ENCODE assay signal across 10 cellular contexts in the genomic region with DNA sequence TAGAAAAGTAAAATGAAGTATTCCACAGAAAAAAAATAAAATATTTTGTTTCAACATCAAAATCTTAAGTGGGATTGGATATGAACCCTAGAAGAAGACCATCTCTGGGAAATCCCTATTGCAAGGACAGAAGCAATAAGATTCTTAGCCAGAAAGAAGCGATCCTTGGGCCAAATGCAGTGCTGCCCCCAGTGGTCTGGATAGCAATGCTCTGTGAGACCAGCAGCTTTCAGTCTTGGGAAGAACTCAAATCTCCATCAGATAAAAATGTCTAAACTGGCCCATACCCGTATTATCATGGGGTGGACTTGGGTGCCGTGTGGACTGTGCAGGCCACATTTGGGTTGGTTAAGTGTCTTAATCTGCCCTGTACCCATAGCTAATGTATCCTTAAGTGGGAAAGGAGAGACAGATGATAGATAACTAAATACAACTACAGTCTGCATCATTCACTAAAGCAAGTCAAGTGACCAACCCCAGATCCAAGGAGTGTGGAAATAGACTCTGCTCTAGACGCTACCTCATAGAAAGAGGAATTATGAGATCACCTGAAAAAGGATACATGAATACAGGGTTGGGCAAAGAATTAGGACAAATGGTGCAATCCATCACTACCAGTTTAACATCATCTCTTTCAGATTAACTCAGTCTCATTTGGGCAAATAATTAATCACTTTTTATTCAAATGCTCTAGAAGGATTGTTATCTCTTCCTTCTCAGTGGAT. TPM values are rescaled to one million over a fixed set of nuclear protein-coding genes. Genes with fewer than 3 reads are reported as not detected.
DNase-seq lines count a peak whose midpoint lies in the region; ATAC-seq, FAIRE-seq and TF ChIP-seq lines count a peak whose summit lies in the region.
"Had no signal": no experiment of that assay in that cellular context is flagged by ENCODE, and none has a peak within 500 bp of the region (broad histone marks: within the 10 kb centered on the region; RNA-seq: fewer than 3 reads in every experiment).

No MANE protein-coding gene starts in this region.

- FAIRE-seq in kidney (lab: Jason Lieb, UNC) (no peak), pancreas (lab: Jason Lieb, UNC) (no peak), H54 (lab: Jason Lieb, UNC) (no peak), RCC 7860 (lab: Jason Lieb, UNC) (no peak)
- FAIRE-seq: GM12891 had no signal

- TF ChIP-seq CTCF in Calu3 (IDR thresholded peaks at IDR 0.05; ENCODE audit: unreplicated experiment) (peak; percentile 15), HCT116 (IDR thresholded peaks at IDR 0.05 in 2 of 3, conservative IDR thresholded peaks at IDR 0.05 in 1 of 3; ENCODE audit: borderline replicate concordance in 1 of 3, insufficient read depth in 1 of 3, low read depth in 2 of 3, low read length in 2 of 3) (peak; percentile 11 to 77 (median 70); a peak in 4 of 6 replicates), WERI-Rb-1 (IDR thresholded peaks at IDR 0.05; ENCODE audit: low read depth, low read length) (peak; percentile 74), kidney (IDR thresholded peaks at IDR 0.05; ENCODE audit: borderline replicate concordance, extremely low read depth, insufficient read depth) (peak; percentile 11), pancreas (IDR thresholded peaks at IDR 0.05) (peak in 1 of 4 donors; percentile 8)

- CTCF ChIA-PET in Calu3 (lab: Charles Lee): no interaction called here
- CTCF ChIA-PET in HCT116 (lab: Charles Lee): interaction anchor here (0.5 to 1.3 kb wide), 4 partner anchors 11 to 562 kb away, joined by 4 to 5 read pairs (median 4); no protein-coding TSS in a partner anchor

- RAD21 ChIA-PET in HCT116 (lab: Charles Lee; ENCODE audit: low non-redundant PET in 1 of 2, low total read pairs in 2 of 2, uncharacterized antibody in 2 of 2, unreplicated experiment in 2 of 2): no interaction called here

- 82 to 92% methylated on average over 4 of the region's 4 CpGs for WGBS in pancreas, 2 donors

- H4K20me1 ChIP-seq in HCT116 (ENCODE audit: insufficient read depth): no peaks in the 10 kb centered on the region

- no peak overlapping the region for H3K4me2 ChIP-seq in HCT116 (ENCODE audit: low read length)

- 0 out of 2 replicates have a peak, but pooled peaks have one; percentile 13 for TF ChIP-seq RAD21 in HCT116 (IDR thresholded peaks at IDR 0.05; ENCODE audit: low read depth)

- no peaks in the 10 kb centered on the region for H3K9me2 ChIP-seq in HCT116 (ENCODE audit: insufficient read depth)

- H3K4me1 Mint-ChIP-seq in Calu3 (ENCODE audit: low read depth, unreplicated experiment): no peaks in the 10 kb centered on the region

- H3K9ac ChIP-seq in HCT116 (ENCODE audit: low read length) (no peak overlapping the region), kidney (ENCODE audit: low read length in 2 of 2) (no peak overlapping the region)

- no TSS peak for BruUV-seq in Calu3 (replicated peaks; lab: Mats Ljungman, UMichigan)
- no TSS peak for BruUV-seq in HCT116 (replicated peaks; lab: Mats Ljungman, UMichigan)

- ATAC-seq in HCT116 (peak; percentile 74), pancreas (no peak), GM18868 (IDR thresholded peaks at IDR 0.05; ENCODE audit: unreplicated experiment) (no peak)

- H3K9me3 Mint-ChIP-seq in Calu3 (ENCODE audit: low read depth, unreplicated experiment): no peaks in the 10 kb centered on the region

- no peaks in the 10 kb centered on the region for H3K36me3 Mint-ChIP-seq in Calu3 (ENCODE audit: insufficient read depth, unreplicated experiment)

- H3K4me3 Mint-ChIP-seq in Calu3 (ENCODE audit: low read depth, unreplicated experiment): no peak overlapping the region

- no peaks in the 10 kb centered on the region for H3K79me2 ChIP-seq in HCT116 (ENCODE audit: insufficient read depth, low read length)

- POLR2A ChIA-PET in HCT116 (lab: Charles Lee): no interaction called here

- no peak overlapping the region for H3K27ac ChIP-seq in HCT116 (ENCODE audit: low read depth, low read length)
- H3K27ac ChIP-seq in WERI-Rb-1: no peak overlapping the region
- H3K27ac ChIP-seq in kidney (ENCODE audit: low read depth in 2 of 2, low read length in 2 of 2): no peak overlapping the region
- no peak overlapping the region for H3K27ac ChIP-seq in pancreas

- peaks cover 14% of the 10 kb centered on the region for H3K27me3 Mint-ChIP-seq in Calu3 (ENCODE audit: unreplicated experiment)

- H3K4me1 ChIP-seq in HCT116 (ENCODE audit: control insufficient read depth in 1 of 2, insufficient read depth in 2 of 2, low read length in 2 of 2): no peaks in the 10 kb centered on the region
- H3K4me1 ChIP-seq in kidney (ENCODE audit: control insufficient read depth in 1 of 2, insufficient read depth in 1 of 2, low read depth in 1 of 2, low read length in 2 of 2): no peaks in the 10 kb centered on the region
- H3K4me1 ChIP-seq in pancreas: peaks cover 0 to 6% (median 0%) of the 10 kb centered on the region in 3 donors

- no peak overlapping the region for H3K27ac Mint-ChIP-seq in Calu3 (ENCODE audit: unreplicated experiment)

- no peaks in the 10 kb centered on the region for H3K27me3 ChIP-seq in HCT116 (ENCODE audit: insufficient read depth, low read length)
- H3K27me3 ChIP-seq in WERI-Rb-1 (ENCODE audit: insufficient read depth, low read depth, severe bottlenecking): no peaks in the 10 kb centered on the region
- no peaks in the 10 kb centered on the region for H3K27me3 ChIP-seq in pancreas

- TF ChIP-seq POLR2A in HCT116 (IDR thresholded peaks at IDR 0.05; ENCODE audit: borderline replicate concordance, extremely low read depth, insufficient read depth, insufficient read length): no peak
- TF ChIP-seq POLR2A in H54 (IDR thresholded peaks at IDR 0.05; ENCODE audit: low read depth, low read length): no peak

- H3K4me3 ChIP-seq in HCT116 (replicated peaks in 1 of 2; ENCODE audit: low read depth in 1 of 2, low read length in 2 of 2) (no peak overlapping the region), WERI-Rb-1 (ENCODE audit: low read depth, low read length) (no peak overlapping the region), kidney (ENCODE audit: low read length in 2 of 2) (no peak overlapping the region), pancreas (no peak overlapping the region)

- no peaks in the 10 kb centered on the region for H3K36me3 ChIP-seq in HCT116 (ENCODE audit: control insufficient read depth in 1 of 2, insufficient read depth in 2 of 2, low read length in 2 of 2)
- H3K36me3 ChIP-seq in WERI-Rb-1: no peaks in the 10 kb centered on the region
- H3K36me3 ChIP-seq in kidney (ENCODE audit: control insufficient read depth in 1 of 2, insufficient read depth in 2 of 2, low read length in 2 of 2): no peaks in the 10 kb centered on the region
- no peaks in the 10 kb centered on the region for H3K36me3 ChIP-seq in pancreas

- H3K9me3 ChIP-seq in HCT116 (ENCODE audit: control insufficient read depth in 1 of 2, insufficient read depth in 1 of 2, low read depth in 1 of 2, low read length in 2 of 2): no peaks in the 10 kb centered on the region
- H3K9me3 ChIP-seq in WERI-Rb-1 (ENCODE audit: severe bottlenecking): no peaks in the 10 kb centered on the region
- H3K9me3 ChIP-seq in kidney (ENCODE audit: control insufficient read depth in 1 of 2, low read length in 2 of 2): no peaks in the 10 kb centered on the region
- no peaks in the 10 kb centered on the region for H3K9me3 ChIP-seq in pancreas

- no peak for DNase-seq in Calu3
- DNase-seq in HCT116 (ENCODE audit: low read depth, low spot score): peak; percentile 8
- DNase-seq in WERI-Rb-1: peak; percentile 30
- DNase-seq in kidney: no peak
- DNase-seq in pancreas: no peak
- DNase-seq in H54 (ENCODE audit: insufficient read length, low spot score): no peak
- DNase-seq in RCC 7860 (ENCODE audit: low spot score): no peak

- intact Hi-C loops in Calu3 (cut with micrococcal nuclease; ENCODE audit: unreplicated experiment): no loop called here
- intact Hi-C loops in HCT116 (cut with micrococcal nuclease): no loop called here
- intact Hi-C loops in kidney (cut with DNase I): no loop called here
- intact Hi-C loops in pancreas (cut with DNase I): loop anchor here in 1 of 3 donors (10.0 kb wide), 1 partner anchor 65 kb away; no protein-coding TSS in a partner anchor

- no peak overlapping the region for H2AFZ ChIP-seq in HCT116 (ENCODE audit: low read depth, low read length, poor library complexity, severe bottlenecking)

TF ChIP-seq in HCT116, 20 proteins besides CTCF, POLR2A, EP300 and RAD21 (continues in another document):
- TF ChIP-seq, protein P1, sequence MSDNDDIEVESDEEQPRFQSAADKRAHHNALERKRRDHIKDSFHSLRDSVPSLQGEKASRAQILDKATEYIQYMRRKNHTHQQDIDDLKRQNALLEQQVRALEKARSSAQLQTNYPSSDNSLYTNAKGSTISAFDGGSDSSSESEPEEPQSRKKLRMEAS (IDR thresholded peaks at IDR 0.05): no peak
- TF ChIP-seq SRF (IDR thresholded peaks at IDR 0.05; ENCODE audit: low read depth) (no peak), ZNF274 (IDR thresholded peaks at IDR 0.05; ENCODE audit: low read depth, low read length) (no peak), YY1 (IDR thresholded peaks at IDR 0.05; ENCODE audit: extremely low read depth, insufficient replicate concordance, low read depth, low read length) (no peak), EZH2 (IDR thresholded peaks at IDR 0.05) (no peak), POLR2AphosphoS5 (IDR thresholded peaks at IDR 0.05; ENCODE audit: low read depth, low read length) (no peak), JUND (IDR thresholded peaks at IDR 0.05) (no peak), EZH2phosphoT487 (IDR thresholded peaks at IDR 0.05; ENCODE audit: borderline replicate concordance) (no peak)
- TF ChIP-seq, protein P2, sequence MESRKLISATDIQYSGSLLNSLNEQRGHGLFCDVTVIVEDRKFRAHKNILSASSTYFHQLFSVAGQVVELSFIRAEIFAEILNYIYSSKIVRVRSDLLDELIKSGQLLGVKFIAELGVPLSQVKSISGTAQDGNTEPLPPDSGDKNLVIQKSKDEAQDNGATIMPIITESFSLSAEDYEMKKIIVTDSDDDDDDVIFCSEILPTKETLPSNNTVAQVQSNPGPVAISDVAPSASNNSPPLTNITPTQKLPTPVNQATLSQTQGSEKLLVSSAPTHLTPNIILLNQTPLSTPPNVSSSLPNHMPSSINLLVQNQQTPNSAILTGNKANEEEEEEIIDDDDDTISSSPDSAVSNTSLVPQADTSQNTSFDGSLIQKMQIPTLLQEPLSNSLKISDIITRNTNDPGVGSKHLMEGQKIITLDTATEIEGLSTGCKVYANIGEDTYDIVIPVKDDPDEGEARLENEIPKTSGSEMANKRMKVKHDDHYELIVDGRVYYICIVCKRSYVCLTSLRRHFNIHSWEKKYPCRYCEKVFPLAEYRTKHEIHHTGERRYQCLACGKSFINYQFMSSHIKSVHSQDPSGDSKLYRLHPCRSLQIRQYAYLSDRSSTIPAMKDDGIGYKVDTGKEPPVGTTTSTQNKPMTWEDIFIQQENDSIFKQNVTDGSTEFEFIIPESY (IDR thresholded peaks at IDR 0.05; ENCODE audit: extremely low read depth, insufficient replicate concordance, low read length): no peak

RNA-seq across cellular contexts. Expression of a gene that starts 38.9 kb away (rescaled TPM):
- 0.73 and 0.83 TPM in 2 replicates for total RNA-seq in Calu3 (2022)
- 0.39 TPM for total RNA-seq in HCT116 (2021; ENCODE audit: unreplicated experiment)
- polyA plus RNA-seq in HCT116 (2012): 0.04 and 0.18 TPM in 2 replicates
- 6.2 TPM for total RNA-seq in kidney
- polyA plus RNA-seq in kidney (ENCODE audit: insufficient read depth, low read depth, low replicate concordance): 1.4 TPM
- total RNA-seq in pancreas: 1 to 10 TPM in 5 of 6 donors, under 1 TPM in 1; 0.95 to 8.4 (median 2.9) TPM
- polyA plus RNA-seq in pancreas: 10 to 100 TPM in 1 of 2 donors, 1 to 10 TPM in 1; 8.6 to 50.3 TPM
- total RNA-seq: pulmonary artery endothelial cell had no signal

Comparison
In these comparisons a context has a peak if more than half of its experiments do, and no peak if none do; other contexts are left out.
1. DNase-seq: peak in HCT116 (single experiment) and WERI-Rb-1 (single experiment); none in Calu3 (single experiment), kidney (single experiment), pancreas (0 of 6), H54 (single experiment) and RCC 7860 (single experiment).